ENCODE assay signal across 1 cellular context in the genomic region with DNA sequence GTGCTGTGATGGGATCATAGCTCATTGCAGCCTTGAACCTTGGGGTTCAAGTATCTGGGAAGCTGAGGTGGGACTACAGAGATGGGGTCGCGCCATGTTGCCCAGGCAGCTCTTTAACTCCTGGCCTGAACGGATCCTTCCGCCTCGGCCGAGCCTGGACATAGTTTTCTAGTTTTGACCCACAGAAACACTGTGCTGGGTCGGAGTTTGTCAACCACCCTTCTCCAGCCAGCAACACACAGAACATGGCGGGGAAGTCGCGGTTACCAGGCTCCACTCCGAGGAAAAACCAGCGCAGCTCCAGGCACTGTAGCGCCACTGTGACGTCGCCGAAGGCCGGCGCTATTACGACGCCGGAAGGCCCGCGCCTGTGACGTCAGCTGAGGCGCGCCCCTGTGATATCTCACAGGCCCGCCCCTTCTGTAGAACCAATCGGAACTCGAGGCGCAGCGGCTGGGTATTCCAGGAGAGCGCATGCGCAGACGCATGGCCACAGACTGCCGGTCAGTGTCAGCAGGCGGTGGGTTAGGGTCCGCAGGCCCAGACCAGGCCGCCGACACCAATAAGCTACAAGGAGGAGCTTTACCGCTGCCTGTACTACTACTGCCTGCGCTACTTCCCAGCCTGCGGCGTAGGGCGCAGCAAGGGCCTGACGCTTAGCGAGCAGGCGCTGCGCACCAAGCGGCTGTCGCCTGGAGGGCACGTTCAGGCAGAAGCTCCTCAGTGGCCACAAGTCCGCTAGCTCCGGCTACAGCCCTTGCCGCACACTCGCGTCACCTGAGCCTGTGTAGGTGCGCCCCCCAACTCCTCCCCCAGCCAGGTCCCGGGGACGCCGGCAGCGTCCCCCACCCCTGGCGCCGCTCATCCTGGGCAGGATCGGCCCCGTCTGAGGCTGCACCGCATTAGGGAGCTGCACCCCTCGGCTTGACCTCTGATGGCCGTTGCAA.
TF ChIP-seq lines count a peak whose summit lies in the region.

No MANE protein-coding gene starts in this region.

TF ChIP-seq in K562, 482 proteins besides CTCF, POLR2A, EP300 and RAD21 (continued from another document and continues in another):
- TF ChIP-seq THAP12 (CRISPR knock-in tag; IDR thresholded peaks at IDR 0.05): peak; percentile 95
- no peak for TF ChIP-seq ZNF384 (IDR thresholded peaks at IDR 0.05; ENCODE audit: low read depth, low read length)
- TF ChIP-seq, protein P1, sequence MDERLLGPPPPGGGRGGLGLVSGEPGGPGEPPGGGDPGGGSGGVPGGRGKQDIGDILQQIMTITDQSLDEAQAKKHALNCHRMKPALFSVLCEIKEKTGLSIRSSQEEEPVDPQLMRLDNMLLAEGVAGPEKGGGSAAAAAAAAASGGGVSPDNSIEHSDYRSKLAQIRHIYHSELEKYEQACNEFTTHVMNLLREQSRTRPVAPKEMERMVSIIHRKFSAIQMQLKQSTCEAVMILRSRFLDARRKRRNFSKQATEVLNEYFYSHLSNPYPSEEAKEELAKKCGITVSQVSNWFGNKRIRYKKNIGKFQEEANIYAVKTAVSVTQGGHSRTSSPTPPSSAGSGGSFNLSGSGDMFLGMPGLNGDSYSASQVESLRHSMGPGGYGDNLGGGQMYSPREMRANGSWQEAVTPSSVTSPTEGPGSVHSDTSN (CRISPR knock-in tag; IDR thresholded peaks at IDR 0.05; ENCODE audit: low read depth): no peak
- TF ChIP-seq, protein P1 (tag; conservative IDR thresholded peaks at IDR 0.05; ENCODE audit: low read depth): no peak
- no peak for TF ChIP-seq PYGO2 (tag; IDR thresholded peaks at IDR 0.05)
- TF ChIP-seq, protein P2, sequence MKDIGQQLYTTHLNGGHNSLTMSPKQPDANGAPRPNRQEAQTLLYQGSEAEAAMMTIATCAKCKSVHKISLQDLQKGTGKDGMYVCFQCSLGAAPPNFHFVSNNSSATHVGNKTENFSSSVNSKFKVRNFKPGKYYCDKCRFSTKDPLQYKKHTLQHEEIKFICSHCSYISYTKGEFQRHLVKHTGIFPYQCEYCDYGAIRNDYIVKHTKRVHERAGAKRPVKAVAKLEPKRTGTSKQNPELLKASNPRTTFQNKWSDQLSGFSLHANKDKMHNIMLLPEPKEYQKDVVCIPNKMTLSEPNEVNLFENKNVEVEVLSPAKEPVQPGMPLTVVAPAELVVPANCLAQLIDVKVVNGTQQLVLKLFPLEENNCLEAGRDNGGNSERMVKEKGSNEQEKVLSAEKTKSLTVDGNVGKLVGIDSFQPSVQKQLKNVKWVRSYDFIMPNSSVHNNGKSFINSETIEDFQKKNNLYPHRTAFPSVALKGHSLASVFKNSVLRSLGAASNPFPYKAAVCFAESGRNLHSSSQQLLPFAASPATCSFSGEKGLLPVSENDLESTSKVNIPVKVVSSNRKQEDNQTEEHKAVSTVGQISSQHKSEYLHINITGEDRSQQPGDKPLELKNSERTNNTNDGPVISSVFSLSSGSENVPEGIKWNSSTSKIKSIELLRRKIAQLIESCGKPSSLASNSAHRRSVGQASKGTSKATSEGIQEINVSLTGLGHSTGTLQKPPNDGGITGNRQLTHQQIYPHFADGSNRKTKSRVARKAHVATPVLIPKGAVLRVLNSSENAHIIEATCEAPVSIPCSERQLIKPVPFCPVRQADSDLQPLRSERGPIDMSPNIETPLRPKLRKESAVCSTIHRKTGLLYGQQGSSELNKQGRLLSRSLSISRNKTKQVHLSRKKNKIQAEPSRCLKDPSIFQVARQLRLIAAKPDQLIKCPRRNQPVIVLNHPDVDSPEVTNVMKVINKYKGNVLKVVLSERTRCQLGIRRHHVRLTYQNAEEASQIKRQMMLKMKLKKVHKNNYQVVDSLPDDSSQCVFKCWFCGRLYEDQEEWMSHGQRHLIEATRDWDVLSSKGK (CRISPR knock-in tag; IDR thresholded peaks at IDR 0.05): no peak
- TF ChIP-seq ZNF507 (tag; conservative IDR thresholded peaks at IDR 0.05): no peak
- peak; percentile 97 for TF ChIP-seq NBN (IDR thresholded peaks at IDR 0.05; ENCODE audit: low read depth)
- no peak for TF ChIP-seq TCF3 (CRISPR knock-in tag; IDR thresholded peaks at IDR 0.05)
- TF ChIP-seq ZNF217 (CRISPR knock-in tag; IDR thresholded peaks at IDR 0.05): no peak
- no peak for TF ChIP-seq MXI1 (IDR thresholded peaks at IDR 0.05; ENCODE audit: low read depth, low read length)
- TF ChIP-seq PPARD (CRISPR knock-in tag; IDR thresholded peaks at IDR 0.05): no peak
- TF ChIP-seq NFRKB (IDR thresholded peaks at IDR 0.05; ENCODE audit: low read depth): peak; percentile 95
- peak; percentile 98 for TF ChIP-seq TARDBP (IDR thresholded peaks at IDR 0.05)
- TF ChIP-seq JUN (IDR thresholded peaks at IDR 0.05; ENCODE audit: borderline replicate concordance, low read depth, low read length): peak; percentile 64; the same call in 1 of the 2 replicates
- peak; percentile 88; the same call in 1 of the 2 replicates for TF ChIP-seq JUN (CRISPR knock-in tag; IDR thresholded peaks at IDR 0.05; ENCODE audit: borderline replicate concordance)
- TF ChIP-seq ZNF696 (CRISPR knock-in tag; conservative IDR thresholded peaks at IDR 0.05): no peak
- TF ChIP-seq, protein P3, sequence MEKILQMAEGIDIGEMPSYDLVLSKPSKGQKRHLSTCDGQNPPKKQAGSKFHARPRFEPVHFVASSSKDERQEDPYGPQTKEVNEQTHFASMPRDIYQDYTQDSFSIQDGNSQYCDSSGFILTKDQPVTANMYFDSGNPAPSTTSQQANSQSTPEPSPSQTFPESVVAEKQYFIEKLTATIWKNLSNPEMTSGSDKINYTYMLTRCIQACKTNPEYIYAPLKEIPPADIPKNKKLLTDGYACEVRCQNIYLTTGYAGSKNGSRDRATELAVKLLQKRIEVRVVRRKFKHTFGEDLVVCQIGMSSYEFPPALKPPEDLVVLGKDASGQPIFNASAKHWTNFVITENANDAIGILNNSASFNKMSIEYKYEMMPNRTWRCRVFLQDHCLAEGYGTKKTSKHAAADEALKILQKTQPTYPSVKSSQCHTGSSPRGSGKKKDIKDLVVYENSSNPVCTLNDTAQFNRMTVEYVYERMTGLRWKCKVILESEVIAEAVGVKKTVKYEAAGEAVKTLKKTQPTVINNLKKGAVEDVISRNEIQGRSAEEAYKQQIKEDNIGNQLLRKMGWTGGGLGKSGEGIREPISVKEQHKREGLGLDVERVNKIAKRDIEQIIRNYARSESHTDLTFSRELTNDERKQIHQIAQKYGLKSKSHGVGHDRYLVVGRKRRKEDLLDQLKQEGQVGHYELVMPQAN (IDR thresholded peaks at IDR 0.05; ENCODE audit: borderline replicate concordance): peak; percentile 40; the same call in 1 of the 2 replicates
- no peak for TF ChIP-seq MIER1 (IDR thresholded peaks at IDR 0.05; ENCODE audit: low read depth)
- TF ChIP-seq, protein P4, sequence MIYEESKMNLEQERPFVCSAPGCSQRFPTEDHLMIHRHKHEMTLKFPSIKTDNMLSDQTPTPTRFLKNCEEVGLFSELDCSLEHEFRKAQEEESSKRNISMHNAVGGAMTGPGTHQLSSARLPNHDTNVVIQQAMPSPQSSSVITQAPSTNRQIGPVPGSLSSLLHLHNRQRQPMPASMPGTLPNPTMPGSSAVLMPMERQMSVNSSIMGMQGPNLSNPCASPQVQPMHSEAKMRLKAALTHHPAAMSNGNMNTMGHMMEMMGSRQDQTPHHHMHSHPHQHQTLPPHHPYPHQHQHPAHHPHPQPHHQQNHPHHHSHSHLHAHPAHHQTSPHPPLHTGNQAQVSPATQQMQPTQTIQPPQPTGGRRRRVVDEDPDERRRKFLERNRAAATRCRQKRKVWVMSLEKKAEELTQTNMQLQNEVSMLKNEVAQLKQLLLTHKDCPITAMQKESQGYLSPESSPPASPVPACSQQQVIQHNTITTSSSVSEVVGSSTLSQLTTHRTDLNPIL (CRISPR knock-in tag; IDR thresholded peaks at IDR 0.05): no peak
- TF ChIP-seq YBX1 (IDR thresholded peaks at IDR 0.05): no peak
- peak; percentile 77 for TF ChIP-seq BHLHE40 (IDR thresholded peaks at IDR 0.05; ENCODE audit: low read length)
- TF ChIP-seq ESRRB (CRISPR knock-in tag; IDR thresholded peaks at IDR 0.05; ENCODE audit: borderline replicate concordance): no peak
- no peak for TF ChIP-seq ZNF23 (CRISPR knock-in tag; IDR thresholded peaks at IDR 0.05)
- peak; percentile 99 for TF ChIP-seq MTA1 (IDR thresholded peaks at IDR 0.05; ENCODE audit: borderline replicate concordance)
- 0 out of 2 replicates have a peak, but pooled peaks have one; percentile 18 for TF ChIP-seq TCF7 (IDR thresholded peaks at IDR 0.05; ENCODE audit: borderline replicate concordance)
- no peak for TF ChIP-seq ZNF407 (IDR thresholded peaks at IDR 0.05; ENCODE audit: low read depth)
- peak; percentile 64 for TF ChIP-seq SIN3B (IDR thresholded peaks at IDR 0.05; ENCODE audit: low read depth)
- TF ChIP-seq YY1 (IDR thresholded peaks at IDR 0.05; ENCODE audit: borderline replicate concordance in 1 of 3, control insufficient read depth in 1 of 3, extremely low read depth in 1 of 3, insufficient read depth in 3 of 3, insufficient read length in 1 of 3, insufficient replicate concordance in 2 of 3, low read depth in 1 of 3, low read length in 2 of 3): peak in 2 of 3 experiments; percentile 77 to 83
- no peak for TF ChIP-seq U2AF1 (optimal IDR thresholded peaks at IDR 0.05; ENCODE audit: low read depth, low read length)
